Comparison of ENCODE assay signal across 20 cellular contexts in the genomic region with DNA sequence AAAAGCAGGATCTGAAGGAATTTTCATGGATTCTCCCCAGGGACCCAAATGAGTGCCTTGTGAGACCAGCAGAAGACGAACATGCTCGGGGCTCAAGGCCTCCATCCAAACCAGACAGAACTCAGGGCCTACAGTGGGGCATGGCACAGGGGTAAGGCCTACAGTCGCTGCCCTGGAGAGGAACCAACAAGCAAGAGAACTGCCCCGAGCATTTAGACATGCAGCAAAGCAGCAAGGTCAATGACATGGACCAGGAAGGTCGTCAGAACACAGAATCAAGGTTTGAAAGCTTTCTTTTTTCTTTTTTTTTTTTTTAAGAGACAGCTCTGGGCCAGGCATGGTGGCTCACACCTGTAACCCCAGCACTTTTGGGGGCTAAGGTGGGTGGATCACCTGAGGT. TPM values are rescaled to one million over a fixed set of nuclear protein-coding genes. Genes with fewer than 3 reads are reported as not detected.
DNase-seq lines count a peak whose midpoint lies in the region; ATAC-seq and TF ChIP-seq lines count a peak whose summit lies in the region.
"Had no signal": no experiment of that assay in that cellular context is flagged by ENCODE, and none has a peak within 500 bp of the region (broad histone marks: within the 10 kb centered on the region; RNA-seq: fewer than 3 reads in every experiment).

No MANE protein-coding gene starts in this region.

- peaks cover 10% of the 10 kb centered on the region for H3K36me3 Mint-ChIP-seq in endodermal cell (ENCODE audit: low read depth)
- H3K36me3 Mint-ChIP-seq in nephron (ENCODE audit: low read depth) = peaks cover 4% of the 10 kb centered on the region

- H3K9me3 Mint-ChIP-seq in endodermal cell = no peaks in the 10 kb centered on the region
- no peaks in the 10 kb centered on the region for H3K9me3 Mint-ChIP-seq in nephron

- peaks cover 29% of the 10 kb centered on the region for H3K4me1 ChIP-seq in cardiac muscle cell (ENCODE audit: low read depth)
- H3K4me1 ChIP-seq in endodermal cell (ENCODE audit: control insufficient read depth, insufficient read depth, low read length) = no peaks in the 10 kb centered on the region
- peaks cover 63% of the 10 kb centered on the region for H3K4me1 ChIP-seq in vagina

- no peaks in the 10 kb centered on the region for H3K27me3 ChIP-seq in cardiac muscle cell
- no peaks in the 10 kb centered on the region for H3K27me3 ChIP-seq in endodermal cell (ENCODE audit: control insufficient read depth, insufficient read depth, low read length, poor library complexity, severe bottlenecking)
- H3K27me3 ChIP-seq in vagina = no peaks in the 10 kb centered on the region

- H3K27me3 Mint-ChIP-seq in endodermal cell (ENCODE audit: insufficient read depth) (no peaks in the 10 kb centered on the region), nephron (ENCODE audit: low read depth) (no peaks in the 10 kb centered on the region)

- no peak overlapping the region for H3K9ac ChIP-seq in endodermal cell (ENCODE audit: extremely low read depth, low read length, poor library complexity, severe bottlenecking)

- no peaks in the 10 kb centered on the region for H3K9me3 ChIP-seq in cardiac muscle cell (ENCODE audit: low read depth)
- no peaks in the 10 kb centered on the region for H3K9me3 ChIP-seq in endodermal cell (ENCODE audit: control insufficient read depth, low read length)
- no peaks in the 10 kb centered on the region for H3K9me3 ChIP-seq in vagina
- H3K9me3 ChIP-seq: A549 had no signal

- TF ChIP-seq CTCF in cardiac muscle cell (IDR thresholded peaks at IDR 0.05; ENCODE audit: low read depth, low read length) (no peak), endodermal cell (conservative IDR thresholded peaks at IDR 0.05) (no peak), nephron (IDR thresholded peaks at IDR 0.05; ENCODE audit: unreplicated experiment in 3 of 3) (no peak), vagina (IDR thresholded peaks at IDR 0.05) (no peak)

- H3K27ac Mint-ChIP-seq in endodermal cell (no peak overlapping the region), nephron (peak overlapping the region; percentile 90 to 96 (median 94))
- H3K27ac Mint-ChIP-seq: activated CD8-positive, alpha-beta T cell treated with anti-CD3 and anti-CD28 coated beads, Interleukin-2, amount 10 ng/mL, durations not matched to agents 7 days and 5 days had no signal

- H3K36me3 ChIP-seq in cardiac muscle cell (no peaks in the 10 kb centered on the region), endodermal cell (ENCODE audit: control insufficient read depth, insufficient read depth, low read length) (peaks cover 5% of the 10 kb centered on the region), vagina (no peaks in the 10 kb centered on the region)

- peaks cover 31% of the 10 kb centered on the region for H3K4me1 Mint-ChIP-seq in endodermal cell
- H3K4me1 Mint-ChIP-seq in nephron = peaks cover 43% of the 10 kb centered on the region

- no peak for DNase-seq in cardiac muscle cell (ENCODE audit: low read depth in 1 of 2, low spot score in 1 of 2)
- DNase-seq in cardiac septum (ENCODE audit: low spot score) = no peak
- DNase-seq in endodermal cell = peak; percentile 43
- no peak for DNase-seq in vagina (ENCODE audit: extremely low spot score in 2 of 2)
- no peak for DNase-seq in COR-L47 (lab: John Stamatoyannopoulos, UW)
- DNase-seq: activated CD8-positive, alpha-beta T cell treated with anti-CD3 and anti-CD28 coated beads, Interleukin-2, amount 10 ng/mL, durations not matched to agents 7 days and 5 days; activated gamma-delta T cell; GOT3; Kasumi-1; kidney glomerular epithelial cell; NCI-H1436; NCI-H524; T1000 had no signal

- H3K27ac ChIP-seq in cardiac muscle cell (peak overlapping the region; percentile 77), endodermal cell (ENCODE audit: low read depth, low read length) (peak overlapping the region; percentile 81), vagina (peak overlapping the region; percentile 63)
- H3K27ac ChIP-seq: A549 had no signal

- no peak for ATAC-seq in HG02973 (IDR thresholded peaks at IDR 0.05; ENCODE audit: unreplicated experiment)
- no peak for ATAC-seq in GM18868 (IDR thresholded peaks at IDR 0.05; ENCODE audit: unreplicated experiment)
- ATAC-seq: A549; activated CD8-positive, alpha-beta T cell treated with anti-CD3 and anti-CD28 coated beads, Interleukin-2, amount 10 ng/mL, durations not matched to agents 7 days and 5 days had no signal

- no peak for TF ChIP-seq POLR2A in vagina (IDR thresholded peaks at IDR 0.05)

- H3K4me3 ChIP-seq in cardiac muscle cell = no peak overlapping the region
- no peak overlapping the region for H3K4me3 ChIP-seq in endodermal cell (ENCODE audit: low read length)
- no peak overlapping the region for H3K4me3 ChIP-seq in vagina
- H3K4me3 ChIP-seq: A549 had no signal

- intact Hi-C loops in cardiac septum (cut with DNase I) (no loop called here), vagina (cut with DNase I) (no loop called here)

- no peak overlapping the region for H3K4me3 Mint-ChIP-seq in endodermal cell
- H3K4me3 Mint-ChIP-seq in nephron = peak overlapping the region in 1 of 3 experiments; percentile 37
- H3K4me3 Mint-ChIP-seq: activated CD8-positive, alpha-beta T cell treated with anti-CD3 and anti-CD28 coated beads, Interleukin-2, amount 10 ng/mL, durations not matched to agents 7 days and 5 days had no signal

- WGBS in endodermal cell (ENCODE audit: insufficient coverage in 1 of 2, insufficient read length in 1 of 2), 2 experiments = 91 to 93% methylated on average over 3 to 5 of the region's 5 CpGs

RNA-seq across cellular contexts. Expression of a gene that starts 17.3 kb away (rescaled TPM):
- total RNA-seq in cardiac muscle cell = 22.4 and 37.8 TPM in 2 replicates
- polyA plus RNA-seq in cardiac muscle cell = 38.8 and 42.6 TPM in 2 replicates
- total RNA-seq in cardiac septum = 48.4 TPM
- 10 to 100 TPM; 35.1 to 43.8 TPM for total RNA-seq in endodermal cell
- polyA plus RNA-seq in endodermal cell (2013, experiment 1 of 2) = 42.0 TPM
- polyA plus RNA-seq in endodermal cell (2013, experiment 2 of 2) = 38.7 TPM
- 34.6 TPM for total RNA-seq in vagina

RNA-seq across cellular contexts. Expression of a gene that starts 41.4 kb away (rescaled TPM):
- not detected in 2 replicates for total RNA-seq in cardiac muscle cell
- polyA plus RNA-seq in cardiac muscle cell = not detected in 2 replicates
- total RNA-seq in cardiac septum = not detected
- total RNA-seq in endodermal cell = under 1 TPM in 1 of 2 donors, not detected in 1; 0.27 TPM
- not detected for polyA plus RNA-seq in endodermal cell (2013, experiment 1 of 2)
- polyA plus RNA-seq in endodermal cell (2013, experiment 2 of 2) = not detected
- not detected for total RNA-seq in vagina
- total RNA-seq: activated CD8-positive, alpha-beta T cell treated with anti-CD3 and anti-CD28 coated beads, Interleukin-2, amount 10 ng/mL, durations not matched to agents 7 days and 5 days; endothelial cell of umbilical vein; glomerular endothelial cell; myocyte had no signal
- polyA plus RNA-seq: endothelial cell of umbilical vein had no signal

RNA-seq across cellular contexts. Expression of a gene that starts 41.7 kb away (rescaled TPM):
- total RNA-seq in cardiac muscle cell = 5.8 and 9.2 TPM in 2 replicates
- polyA plus RNA-seq in cardiac muscle cell = 5.1 and 7.6 TPM in 2 replicates
- total RNA-seq in cardiac septum = 3.1 TPM
- total RNA-seq in endodermal cell = 1 to 10 TPM; 7.9 TPM
- 7.0 TPM for polyA plus RNA-seq in endodermal cell (2013, experiment 1 of 2)
- polyA plus RNA-seq in endodermal cell (2013, experiment 2 of 2) = 7.9 TPM
- 7.4 TPM for total RNA-seq in vagina
